10 cellular contexts compared by ENCODE assay signal in genomic region chr20:10060223-10060622, GRCh38. TPM values are rescaled to one million over a fixed set of nuclear protein-coding genes. Genes with fewer than 3 reads are reported as not detected.
A peak's percentile ranks its signal among the peaks of the same experiment; 100 is the strongest.
DNase-seq lines count a peak whose midpoint lies in the region; ATAC-seq, FAIRE-seq and TF ChIP-seq lines count a peak whose summit lies in the region.
"Had no signal": no experiment of that assay in that cellular context is flagged by ENCODE, and none has a peak within 500 bp of the region (broad histone marks: within the 10 kb centered on the region; RNA-seq: fewer than 3 reads in every experiment).

No MANE protein-coding gene starts in this region.

- H3K27me3 ChIP-seq in Karpas-422 (ENCODE audit: low read length) = no peaks in the 10 kb centered on the region; the same call in 1 of the 2 replicates
- H3K27me3 ChIP-seq in prostate gland (replicated peaks; ENCODE audit: insufficient read depth) = no peaks in the 10 kb centered on the region

- H2AFZ ChIP-seq in Karpas-422 (ENCODE audit: low read length) = no peak overlapping the region

- TF ChIP-seq CTCF in choroid plexus epithelial cell (conservative IDR thresholded peaks at IDR 0.05; ENCODE audit: low read depth, low read length) = no peak
- no peak for TF ChIP-seq CTCF in prostate gland (IDR thresholded peaks at IDR 0.05)

- peak overlapping the region; percentile 51 for H3K4me3 ChIP-seq in Karpas-422 (ENCODE audit: low read length)
- no peak overlapping the region for H3K4me3 ChIP-seq in choroid plexus epithelial cell (ENCODE audit: low read depth, low read length)
- H3K4me3 ChIP-seq in prostate gland = no peak overlapping the region

- peak overlapping the region; percentile 70 for H3K4me2 ChIP-seq in Karpas-422 (ENCODE audit: low read depth, low read length, poor library complexity, severe bottlenecking)

- WGBS in prostate gland = 79% methylated on average over 8 of the region's 8 CpGs

- H3K9me3 ChIP-seq in Karpas-422 (ENCODE audit: low read length) = no peaks in the 10 kb centered on the region
- H3K9me3 ChIP-seq in prostate gland = no peaks in the 10 kb centered on the region

- H3K27ac ChIP-seq in Karpas-422 (ENCODE audit: low read length) (peak overlapping the region; percentile 84), prostate gland (no peak overlapping the region)

- H3K79me2 ChIP-seq in Karpas-422 (ENCODE audit: low read length) = no peaks in the 10 kb centered on the region

- DNase-seq in GM12892 (ENCODE audit: insufficient read length) (no peak), Karpas-422 (peak; percentile 98), choroid plexus epithelial cell (ENCODE audit: low read depth) (peak; percentile 58), NK-92 (lab: John Stamatoyannopoulos, UW; ENCODE audit: unreplicated experiment) (no peak), DMS114 treated with DMSO at 0.1 percent for 48 hours (lab: John Stamatoyannopoulos, UW; ENCODE audit: unreplicated experiment) (no peak), NCI-H2029 (lab: John Stamatoyannopoulos, UW) (no peak), prostate gland (ENCODE audit: low spot score) (no peak)
- DNase-seq: NCI-H748 treated with DMSO at 0.1 percent for 48 hours had no signal

- peak; percentile 76 for ATAC-seq in GM21529 (IDR thresholded peaks at IDR 0.05; ENCODE audit: unreplicated experiment)

- H3K9ac ChIP-seq in Karpas-422 (ENCODE audit: low read length) = no peak overlapping the region

- TF ChIP-seq POLR2A in GM12892 (IDR thresholded peaks at IDR 0.05; ENCODE audit: low read depth, low read length) = no peak
- TF ChIP-seq POLR2A in prostate gland (IDR thresholded peaks at IDR 0.05) = no peak

- intact Hi-C loops in prostate gland (cut with DNase I) = no loop called here

- H3K36me3 ChIP-seq in Karpas-422 (ENCODE audit: insufficient read depth, low read length) (no peaks in the 10 kb centered on the region), prostate gland (no peaks in the 10 kb centered on the region)

- peak; percentile 30 for FAIRE-seq in GM12892 (lab: Jason Lieb, UNC)
- FAIRE-seq: astrocyte had no signal

- H4K20me1 ChIP-seq in Karpas-422 (ENCODE audit: insufficient read depth, low read depth, low read length) = no peaks in the 10 kb centered on the region

- peaks cover 50% of the 10 kb centered on the region for H3K4me1 ChIP-seq in Karpas-422 (ENCODE audit: low read length)
- no peaks in the 10 kb centered on the region for H3K4me1 ChIP-seq in prostate gland (replicated peaks)

- no peaks in the 10 kb centered on the region for H3K9me2 ChIP-seq in Karpas-422 (replicated peaks; ENCODE audit: insufficient read depth, low read length)

RNA-seq across cellular contexts. Expression of gene ANKEF1, which starts 25.4 kb away (rescaled TPM):
- 0.17 TPM for polyA plus RNA-seq in GM12892 (2012; ENCODE audit: missing spikeins)
- total RNA-seq in Karpas-422 (2014; rRNA removed; shearing (Covaris generic); ENCODE audit: low replicate concordance) = 3.3 and 9.6 TPM in 2 replicates
- total RNA-seq in prostate gland = 1 to 10 TPM; 7.1 to 7.5 TPM

Comparison
In these comparisons a context has a peak if more than half of its experiments do, and no peak if none do; other contexts are left out.
1. DNase-seq: peak in Karpas-422 (single experiment) and choroid plexus epithelial cell (single experiment); none in GM12892 (single experiment), NK-92 (single experiment), DMS114 treated with DMSO at 0.1 percent for 48 hours (single experiment), NCI-H2029 (single experiment) and prostate gland (single experiment).